In the genomic region with DNA sequence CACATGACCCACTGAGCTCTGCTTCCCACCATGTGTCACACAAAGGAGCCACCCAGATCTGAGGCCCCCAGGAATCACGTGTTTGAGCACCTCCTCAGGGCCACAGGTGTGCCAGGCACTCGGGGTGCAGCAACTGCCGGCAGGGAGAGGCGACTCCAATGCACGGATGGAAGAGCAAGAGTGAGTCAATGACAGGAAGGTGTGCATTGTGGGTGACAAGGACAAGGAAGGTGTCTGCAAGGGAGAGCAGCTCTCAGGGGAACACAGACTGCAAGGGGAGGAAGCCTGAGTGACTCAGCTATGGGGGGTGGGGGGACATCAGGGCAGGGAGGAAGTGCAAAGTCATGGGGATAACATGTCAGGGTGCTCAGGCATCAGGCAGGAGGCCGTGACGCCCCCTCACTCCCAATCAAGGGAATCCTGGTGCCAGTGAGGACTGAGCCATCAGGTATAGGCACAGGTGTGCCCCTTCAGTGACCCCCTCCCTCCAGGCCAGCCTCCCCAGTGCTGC, we compare ENCODE assay signal across 9 cellular contexts.
A peak's percentile ranks its signal among the peaks of the same experiment; 100 is the strongest.
DNase-seq lines count a peak whose midpoint lies in the region; ATAC-seq, FAIRE-seq and TF ChIP-seq lines count a peak whose summit lies in the region.
"Had no signal": no experiment of that assay in that cellular context is flagged by ENCODE, and none has a peak within 500 bp of the region (broad histone marks: within the 10 kb centered on the region; RNA-seq: fewer than 3 reads in every experiment).

No MANE protein-coding gene starts in this region.

- no peak overlapping the region for H3K4me3 ChIP-seq in PC-9

- H3K9me3 ChIP-seq in PC-9 (ENCODE audit: insufficient read depth, low read depth), result no peaks in the 10 kb centered on the region

- POLR2A ChIA-PET in PC-9 (lab: Charles Lee; ENCODE audit: unreplicated experiment), result no interaction called here

- no peaks in the 10 kb centered on the region for H3K4me1 ChIP-seq in PC-9 (replicated peaks; ENCODE audit: insufficient read depth)

- H3K36me3 ChIP-seq in PC-9 (ENCODE audit: low read depth), result peaks cover 5% of the 10 kb centered on the region; the same call in 1 of the 2 replicates

- no peak for TF ChIP-seq POLR2A in GM12892 (IDR thresholded peaks at IDR 0.05; ENCODE audit: low read depth, low read length)

- intact Hi-C loops in PC-9 (cut with micrococcal nuclease; ENCODE audit: unreplicated experiment), result no loop called here

- TF ChIP-seq CTCF in PC-9 (conservative IDR thresholded peaks at IDR 0.05), result no peak
- no peak for TF ChIP-seq CTCF in D721Med (IDR thresholded peaks at IDR 0.05; ENCODE audit: insufficient read depth, missing control alignments)

- no peak for ATAC-seq in HG03280 (IDR thresholded peaks at IDR 0.05; ENCODE audit: unreplicated experiment)

- no peaks in the 10 kb centered on the region for H3K9me2 ChIP-seq in PC-9 (ENCODE audit: insufficient read depth)

- DNase-seq in GM12892 (ENCODE audit: insufficient read length) (no peak), PC-9 (no peak), astrocyte of the hippocampus (ENCODE audit: low read depth, low spot score) (peak; percentile 33), D721Med (ENCODE audit: insufficient read length, low spot score) (no peak)
- peak; percentile 23 to 42 for DNase-seq in stimulated activated CD4-positive, alpha-beta T cell treated with anti-CD3 and anti-CD28 coated beads, Interleukin-4, amount 100 ng/mL, for 4 hours
- DNase-seq in stimulated activated naive CD4-positive, alpha-beta T cell (lab: John Stamatoyannopoulos, UW), result no peak
- DNase-seq: cerebellar nuclear complex had no signal

- H3K27ac ChIP-seq in PC-9, result peak overlapping the region; percentile 25; the same call in 1 of the 2 replicates

- CTCF ChIA-PET in PC-9 (lab: Charles Lee), result no interaction called here

- FAIRE-seq in GM12892 (lab: Jason Lieb, UNC), result peak; percentile 65
- no peak for FAIRE-seq in D721Med (lab: Jason Lieb, UNC)
- FAIRE-seq: islet of Langerhans had no signal

- H4K20me1 ChIP-seq in PC-9 (ENCODE audit: insufficient read depth), result no peaks in the 10 kb centered on the region

- no peaks in the 10 kb centered on the region for H3K27me3 ChIP-seq in PC-9 (ENCODE audit: insufficient read depth, low read depth)

- H3K4me2 ChIP-seq in PC-9, result no peak overlapping the region

- no TSS peak for BruUV-seq in PC-9 (replicated peaks; lab: Mats Ljungman, UMichigan)

- no peaks in the 10 kb centered on the region for H3K79me2 ChIP-seq in PC-9 (ENCODE audit: low read depth)

- no peak overlapping the region for H2AFZ ChIP-seq in PC-9

- no peaks in the 10 kb centered on the region; the same call in 1 of the 2 replicates for H3F3A ChIP-seq in PC-9 (ENCODE audit: insufficient read depth, low read depth)

Comparison
In these comparisons a context has a peak if more than half of its experiments do, and no peak if none do; other contexts are left out.
1. DNase-seq: peak in astrocyte of the hippocampus (single experiment) and stimulated activated CD4-positive, alpha-beta T cell treated with anti-CD3 and anti-CD28 coated beads, Interleukin-4, amount 100 ng/mL, for 4 hours (2 of 2); none in GM12892 (single experiment), PC-9 (0 of 2), stimulated activated naive CD4-positive, alpha-beta T cell (0 of 6) and D721Med (single experiment).